ENCODE assay signal across 10 cellular contexts in the genomic region with DNA sequence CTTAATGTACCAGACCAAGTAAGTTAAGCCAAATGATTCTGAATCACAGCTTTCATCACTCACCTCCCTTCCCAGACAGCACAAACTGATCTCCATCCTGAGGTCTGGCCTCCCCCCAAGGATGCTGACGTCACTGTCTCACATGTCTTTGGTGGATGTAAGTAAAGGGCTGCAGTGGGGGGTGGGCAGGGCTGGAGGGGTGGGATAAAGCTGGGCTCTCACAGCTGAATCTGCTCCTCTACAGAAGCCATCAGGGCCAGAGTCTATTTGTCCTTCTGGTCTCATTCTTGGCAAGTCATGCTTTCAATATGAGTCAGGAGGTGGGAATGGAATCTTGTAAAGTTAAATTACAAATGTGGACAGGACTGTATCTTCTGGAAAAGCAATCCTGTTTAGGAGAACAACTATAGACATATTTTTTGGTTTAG. TPM values are rescaled to one million over a fixed set of nuclear protein-coding genes. Genes with fewer than 3 reads are reported as not detected.
DNase-seq lines count a peak whose midpoint lies in the region; ATAC-seq, FAIRE-seq and TF ChIP-seq lines count a peak whose summit lies in the region.
"Had no signal": no experiment of that assay in that cellular context is flagged by ENCODE, and none has a peak within 500 bp of the region (broad histone marks: within the 10 kb centered on the region; RNA-seq: fewer than 3 reads in every experiment).

No MANE protein-coding gene starts in this region.

- no peak overlapping the region for H3K9ac ChIP-seq in kidney (ENCODE audit: low read length in 2 of 2)

- peak overlapping the region in 1 of 2 donors; percentile 53 for H3K27ac ChIP-seq in coronary artery
- H3K27ac ChIP-seq in lower lobe of right lung, result no peak overlapping the region
- H3K27ac ChIP-seq in aorta (ENCODE audit: low read depth in 1 of 2, low read length in 2 of 2), result no peak overlapping the region
- no peak overlapping the region for H3K27ac ChIP-seq in kidney (ENCODE audit: low read depth in 2 of 2, low read length in 2 of 2)

- FAIRE-seq in kidney (lab: Jason Lieb, UNC), result no peak
- FAIRE-seq: GM12878 had no signal

- DNase-seq in M059J (ENCODE audit: low read depth) (peak; percentile 93), coronary artery (ENCODE audit: low spot score) (peak; percentile 83), lower lobe of right lung (no peak), aorta (peak; percentile 77 to 85), kidney (no peak), superior temporal gyrus (ENCODE audit: extremely low spot score) (no peak)
- DNase-seq: effector CD4-positive, alpha-beta T cell; NCI-H2081 treated with DMSO at 0.1 percent for 48 hours had no signal

- H3K27me3 ChIP-seq in lower lobe of right lung (ENCODE audit: low read depth), result no peaks in the 10 kb centered on the region
- H3K27me3 ChIP-seq in aorta (ENCODE audit: control insufficient read depth in 1 of 2, insufficient read depth in 2 of 2, low read length in 1 of 2), result no peaks in the 10 kb centered on the region

- H3K9me3 ChIP-seq in lower lobe of right lung (no peaks in the 10 kb centered on the region), aorta (ENCODE audit: control insufficient read depth, low read length) (no peaks in the 10 kb centered on the region), kidney (ENCODE audit: control insufficient read depth in 1 of 2, low read length in 2 of 2) (no peaks in the 10 kb centered on the region)

- ATAC-seq in lower lobe of right lung (peak; percentile 34 to 46), aorta (ENCODE audit: low FRiP score) (no peak), HG03571 (IDR thresholded peaks at IDR 0.05; ENCODE audit: unreplicated experiment) (no peak)
- ATAC-seq: GM12878 had no signal

- H3K36me3 ChIP-seq in lower lobe of right lung (no peaks in the 10 kb centered on the region), aorta (ENCODE audit: control insufficient read depth in 1 of 2, insufficient read depth in 2 of 2, low read length in 1 of 2) (no peaks in the 10 kb centered on the region), kidney (ENCODE audit: control insufficient read depth in 1 of 2, insufficient read depth in 2 of 2, low read length in 2 of 2) (no peaks in the 10 kb centered on the region)

- H3K4me1 ChIP-seq in lower lobe of right lung (no peaks in the 10 kb centered on the region), aorta (ENCODE audit: control insufficient read depth in 1 of 2, insufficient read depth in 2 of 2, low read length in 2 of 2) (no peaks in the 10 kb centered on the region), kidney (ENCODE audit: control insufficient read depth in 1 of 2, insufficient read depth in 1 of 2, low read depth in 1 of 2, low read length in 2 of 2) (no peaks in the 10 kb centered on the region)

- no peak overlapping the region for H3K4me3 ChIP-seq in coronary artery
- H3K4me3 ChIP-seq in lower lobe of right lung, result no peak overlapping the region
- no peak overlapping the region for H3K4me3 ChIP-seq in aorta (ENCODE audit: low read length in 2 of 2)
- no peak overlapping the region for H3K4me3 ChIP-seq in kidney (ENCODE audit: low read length in 2 of 2)
- H3K4me3 ChIP-seq: GM12878 had no signal

- TF ChIP-seq CTCF in coronary artery (IDR thresholded peaks at IDR 0.05), result no peak
- no peak for TF ChIP-seq CTCF in lower lobe of right lung (IDR thresholded peaks at IDR 0.05)
- no peak for TF ChIP-seq CTCF in kidney (IDR thresholded peaks at IDR 0.05; ENCODE audit: borderline replicate concordance, extremely low read depth, insufficient read depth)

- intact Hi-C loops in lower lobe of right lung (cut with DNase I) (no loop called here), aorta (cut with DNase I) (no loop called here), kidney (cut with DNase I) (no loop called here)

- 32 to 55% methylated on average over 1 of the region's 1 CpG for WGBS in aorta, 2 donors

RNA-seq across cellular contexts. Expression of a gene that starts 32.7 kb away (rescaled TPM):
- total RNA-seq in M059J (2014; rRNA removed; shearing (Covaris generic)), result 4.2 and 5.4 TPM in 2 replicates
- total RNA-seq in lower lobe of right lung (0.56 TPM), aorta (1 to 10 TPM; 3.1 to 5.8 TPM), kidney (1.2 TPM)
- polyA plus RNA-seq in aorta (10 to 100 TPM in 1 of 2 donors, under 1 TPM in 1; 0.75 to 13.8 TPM), kidney (ENCODE audit: insufficient read depth, low read depth, low replicate concordance) (0.39 TPM)
- total RNA-seq: GM12878 had no signal

Comparison
In these comparisons a context has a peak if more than half of its experiments do, and no peak if none do; other contexts are left out.
1. DNase-seq: peak in M059J (single experiment), coronary artery (single experiment) and aorta (2 of 2); none in lower lobe of right lung (single experiment), kidney (single experiment) and superior temporal gyrus (single experiment).
2. ATAC-seq: peak in lower lobe of right lung (2 of 2); none in aorta (single experiment) and HG03571 (single experiment).